In the genomic region with DNA sequence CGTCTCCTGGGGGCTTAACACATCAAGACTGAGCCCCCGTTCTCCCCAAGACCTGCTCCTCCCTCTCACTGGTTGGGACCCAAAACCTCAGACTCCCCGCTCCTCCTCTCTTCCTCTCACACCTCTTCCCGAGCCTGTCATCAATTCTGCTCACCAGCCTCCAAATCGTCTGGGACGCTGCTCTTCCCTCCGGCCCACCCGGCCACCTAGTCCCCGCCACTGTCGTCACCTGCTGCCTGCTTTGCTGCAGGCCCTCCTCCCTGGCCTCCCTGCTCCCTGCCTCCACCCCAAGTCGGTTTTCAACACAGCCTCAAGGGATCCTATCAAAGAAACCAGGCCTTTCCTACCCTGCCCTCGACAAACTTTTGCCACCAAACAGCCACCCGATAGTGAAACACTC, we compare ENCODE assay signal across 1 cellular context.
TF ChIP-seq lines count a peak whose summit lies in the region.

No MANE protein-coding gene starts in this region.

TF ChIP-seq in GM12878, 131 proteins besides CTCF, POLR2A, EP300 and RAD21:
- TF ChIP-seq HCFC1 (IDR thresholded peaks at IDR 0.05; ENCODE audit: low read length) (no peak), TCF3 (IDR thresholded peaks at IDR 0.05; ENCODE audit: borderline replicate concordance, insufficient read depth, low read depth, low read length) (no peak), SREBF1 (IDR thresholded peaks at IDR 0.05; ENCODE audit: low read length) (no peak), EGR1 (IDR thresholded peaks at IDR 0.05; ENCODE audit: borderline replicate concordance in 1 of 2, low read depth in 2 of 2, low read length in 2 of 2) (no peak), HDAC6 (IDR thresholded peaks at IDR 0.05; ENCODE audit: unreplicated experiment) (no peak), JUND (IDR thresholded peaks at IDR 0.05; ENCODE audit: low read depth, low read length) (no peak), POU2F2 (IDR thresholded peaks at IDR 0.05; ENCODE audit: borderline replicate concordance, low read depth, low read length) (no peak), LARP7 (IDR thresholded peaks at IDR 0.05) (no peak), SUZ12 (IDR thresholded peaks at IDR 0.05; ENCODE audit: unreplicated experiment) (no peak), MYB (IDR thresholded peaks at IDR 0.05; ENCODE audit: borderline replicate concordance, low read depth, low read length) (no peak), ZSCAN29 (IDR thresholded peaks at IDR 0.05) (no peak), RUNX3 (IDR thresholded peaks at IDR 0.05; ENCODE audit: low read length) (no peak), SUPT20H (IDR thresholded peaks at IDR 0.05; ENCODE audit: borderline replicate concordance, control insufficient read depth, low read depth, low read length) (no peak), MXI1 (IDR thresholded peaks at IDR 0.05; ENCODE audit: low read depth, low read length) (no peak)
- TF ChIP-seq, protein P1, sequence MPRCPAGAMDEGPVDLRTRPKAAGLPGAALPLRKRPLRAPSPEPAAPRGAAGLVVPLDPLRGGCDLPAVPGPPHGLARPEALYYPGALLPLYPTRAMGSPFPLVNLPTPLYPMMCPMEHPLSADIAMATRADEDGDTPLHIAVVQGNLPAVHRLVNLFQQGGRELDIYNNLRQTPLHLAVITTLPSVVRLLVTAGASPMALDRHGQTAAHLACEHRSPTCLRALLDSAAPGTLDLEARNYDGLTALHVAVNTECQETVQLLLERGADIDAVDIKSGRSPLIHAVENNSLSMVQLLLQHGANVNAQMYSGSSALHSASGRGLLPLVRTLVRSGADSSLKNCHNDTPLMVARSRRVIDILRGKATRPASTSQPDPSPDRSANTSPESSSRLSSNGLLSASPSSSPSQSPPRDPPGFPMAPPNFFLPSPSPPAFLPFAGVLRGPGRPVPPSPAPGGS (IDR thresholded peaks at IDR 0.05; ENCODE audit: borderline replicate concordance, insufficient read depth, low read depth, low read length, poor library complexity, severe bottlenecking) = no peak
- TF ChIP-seq, protein P2, sequence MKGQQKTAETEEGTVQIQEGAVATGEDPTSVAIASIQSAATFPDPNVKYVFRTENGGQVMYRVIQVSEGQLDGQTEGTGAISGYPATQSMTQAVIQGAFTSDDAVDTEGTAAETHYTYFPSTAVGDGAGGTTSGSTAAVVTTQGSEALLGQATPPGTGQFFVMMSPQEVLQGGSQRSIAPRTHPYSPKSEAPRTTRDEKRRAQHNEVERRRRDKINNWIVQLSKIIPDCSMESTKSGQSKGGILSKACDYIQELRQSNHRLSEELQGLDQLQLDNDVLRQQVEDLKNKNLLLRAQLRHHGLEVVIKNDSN (IDR thresholded peaks at IDR 0.05; ENCODE audit: borderline replicate concordance, extremely low read length, insufficient read depth, low read depth, low read length) = no peak
- TF ChIP-seq, protein P3, sequence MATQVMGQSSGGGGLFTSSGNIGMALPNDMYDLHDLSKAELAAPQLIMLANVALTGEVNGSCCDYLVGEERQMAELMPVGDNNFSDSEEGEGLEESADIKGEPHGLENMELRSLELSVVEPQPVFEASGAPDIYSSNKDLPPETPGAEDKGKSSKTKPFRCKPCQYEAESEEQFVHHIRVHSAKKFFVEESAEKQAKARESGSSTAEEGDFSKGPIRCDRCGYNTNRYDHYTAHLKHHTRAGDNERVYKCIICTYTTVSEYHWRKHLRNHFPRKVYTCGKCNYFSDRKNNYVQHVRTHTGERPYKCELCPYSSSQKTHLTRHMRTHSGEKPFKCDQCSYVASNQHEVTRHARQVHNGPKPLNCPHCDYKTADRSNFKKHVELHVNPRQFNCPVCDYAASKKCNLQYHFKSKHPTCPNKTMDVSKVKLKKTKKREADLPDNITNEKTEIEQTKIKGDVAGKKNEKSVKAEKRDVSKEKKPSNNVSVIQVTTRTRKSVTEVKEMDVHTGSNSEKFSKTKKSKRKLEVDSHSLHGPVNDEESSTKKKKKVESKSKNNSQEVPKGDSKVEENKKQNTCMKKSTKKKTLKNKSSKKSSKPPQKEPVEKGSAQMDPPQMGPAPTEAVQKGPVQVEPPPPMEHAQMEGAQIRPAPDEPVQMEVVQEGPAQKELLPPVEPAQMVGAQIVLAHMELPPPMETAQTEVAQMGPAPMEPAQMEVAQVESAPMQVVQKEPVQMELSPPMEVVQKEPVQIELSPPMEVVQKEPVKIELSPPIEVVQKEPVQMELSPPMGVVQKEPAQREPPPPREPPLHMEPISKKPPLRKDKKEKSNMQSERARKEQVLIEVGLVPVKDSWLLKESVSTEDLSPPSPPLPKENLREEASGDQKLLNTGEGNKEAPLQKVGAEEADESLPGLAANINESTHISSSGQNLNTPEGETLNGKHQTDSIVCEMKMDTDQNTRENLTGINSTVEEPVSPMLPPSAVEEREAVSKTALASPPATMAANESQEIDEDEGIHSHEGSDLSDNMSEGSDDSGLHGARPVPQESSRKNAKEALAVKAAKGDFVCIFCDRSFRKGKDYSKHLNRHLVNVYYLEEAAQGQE (IDR thresholded peaks at IDR 0.05; ENCODE audit: low read depth, low read length) = no peak
- TF ChIP-seq, protein P4, sequence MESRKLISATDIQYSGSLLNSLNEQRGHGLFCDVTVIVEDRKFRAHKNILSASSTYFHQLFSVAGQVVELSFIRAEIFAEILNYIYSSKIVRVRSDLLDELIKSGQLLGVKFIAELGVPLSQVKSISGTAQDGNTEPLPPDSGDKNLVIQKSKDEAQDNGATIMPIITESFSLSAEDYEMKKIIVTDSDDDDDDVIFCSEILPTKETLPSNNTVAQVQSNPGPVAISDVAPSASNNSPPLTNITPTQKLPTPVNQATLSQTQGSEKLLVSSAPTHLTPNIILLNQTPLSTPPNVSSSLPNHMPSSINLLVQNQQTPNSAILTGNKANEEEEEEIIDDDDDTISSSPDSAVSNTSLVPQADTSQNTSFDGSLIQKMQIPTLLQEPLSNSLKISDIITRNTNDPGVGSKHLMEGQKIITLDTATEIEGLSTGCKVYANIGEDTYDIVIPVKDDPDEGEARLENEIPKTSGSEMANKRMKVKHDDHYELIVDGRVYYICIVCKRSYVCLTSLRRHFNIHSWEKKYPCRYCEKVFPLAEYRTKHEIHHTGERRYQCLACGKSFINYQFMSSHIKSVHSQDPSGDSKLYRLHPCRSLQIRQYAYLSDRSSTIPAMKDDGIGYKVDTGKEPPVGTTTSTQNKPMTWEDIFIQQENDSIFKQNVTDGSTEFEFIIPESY (IDR thresholded peaks at IDR 0.05) = no peak
- TF ChIP-seq, protein P5, sequence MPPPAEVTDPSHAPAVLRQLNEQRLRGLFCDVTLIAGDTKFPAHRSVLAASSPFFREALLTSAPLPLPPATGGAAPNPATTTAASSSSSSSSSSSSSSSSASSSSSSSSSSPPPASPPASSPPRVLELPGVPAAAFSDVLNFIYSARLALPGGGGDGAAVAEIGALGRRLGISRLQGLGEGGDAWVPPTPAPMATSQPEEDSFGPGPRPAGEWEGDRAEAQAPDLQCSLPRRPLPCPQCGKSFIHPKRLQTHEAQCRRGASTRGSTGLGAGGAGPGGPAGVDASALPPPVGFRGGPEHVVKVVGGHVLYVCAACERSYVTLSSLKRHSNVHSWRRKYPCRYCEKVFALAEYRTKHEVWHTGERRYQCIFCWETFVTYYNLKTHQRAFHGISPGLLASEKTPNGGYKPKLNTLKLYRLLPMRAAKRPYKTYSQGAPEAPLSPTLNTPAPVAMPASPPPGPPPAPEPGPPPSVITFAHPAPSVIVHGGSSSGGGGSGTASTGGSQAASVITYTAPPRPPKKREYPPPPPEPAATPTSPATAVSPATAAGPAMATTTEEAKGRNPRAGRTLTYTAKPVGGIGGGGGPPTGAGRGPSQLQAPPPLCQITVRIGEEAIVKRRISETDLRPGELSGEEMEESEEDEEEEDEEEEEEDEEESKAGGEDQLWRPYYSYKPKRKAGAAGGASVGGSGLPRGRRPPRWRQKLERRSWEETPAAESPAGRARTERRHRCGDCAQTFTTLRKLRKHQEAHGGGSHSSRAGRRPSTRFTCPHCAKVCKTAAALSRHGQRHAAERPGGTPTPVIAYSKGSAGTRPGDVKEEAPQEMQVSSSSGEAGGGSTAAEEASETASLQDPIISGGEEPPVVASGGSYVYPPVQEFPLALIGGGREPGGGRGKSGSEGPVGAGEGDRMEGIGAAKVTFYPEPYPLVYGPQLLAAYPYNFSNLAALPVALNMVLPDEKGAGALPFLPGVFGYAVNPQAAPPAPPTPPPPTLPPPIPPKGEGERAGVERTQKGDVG (CRISPR knock-in tag; IDR thresholded peaks at IDR 0.05) = no peak
- TF ChIP-seq, protein P6, sequence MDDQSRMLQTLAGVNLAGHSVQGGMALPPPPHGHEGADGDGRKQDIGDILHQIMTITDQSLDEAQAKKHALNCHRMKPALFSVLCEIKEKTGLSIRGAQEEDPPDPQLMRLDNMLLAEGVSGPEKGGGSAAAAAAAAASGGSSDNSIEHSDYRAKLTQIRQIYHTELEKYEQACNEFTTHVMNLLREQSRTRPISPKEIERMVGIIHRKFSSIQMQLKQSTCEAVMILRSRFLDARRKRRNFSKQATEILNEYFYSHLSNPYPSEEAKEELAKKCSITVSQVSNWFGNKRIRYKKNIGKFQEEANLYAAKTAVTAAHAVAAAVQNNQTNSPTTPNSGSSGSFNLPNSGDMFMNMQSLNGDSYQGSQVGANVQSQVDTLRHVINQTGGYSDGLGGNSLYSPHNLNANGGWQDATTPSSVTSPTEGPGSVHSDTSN (IDR thresholded peaks at IDR 0.05; ENCODE audit: insufficient replicate concordance, low read depth, low read length) = no peak
